ENCODE assay signal across 19 cellular contexts in the genomic region with DNA sequence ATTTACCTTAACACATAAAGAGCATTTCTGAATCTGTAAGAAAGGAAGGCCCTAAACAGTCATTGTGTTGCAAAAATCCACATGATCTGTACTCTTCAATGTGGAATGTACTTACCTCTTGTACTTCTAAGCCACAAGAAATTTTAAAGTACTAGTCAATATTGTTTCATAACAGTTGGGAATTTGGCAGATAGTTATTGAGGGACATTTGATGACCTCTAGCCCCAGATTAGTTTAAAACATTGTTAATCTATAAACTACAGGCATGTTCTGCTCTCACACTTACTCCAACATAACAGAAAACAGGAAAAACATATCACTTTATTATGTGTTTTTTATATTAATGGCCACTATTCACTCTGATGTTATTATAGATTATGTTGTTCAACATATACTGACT.
DNase-seq lines count a peak whose midpoint lies in the region; ATAC-seq, FAIRE-seq and TF ChIP-seq lines count a peak whose summit lies in the region.
"Had no signal": no experiment of that assay in that cellular context is flagged by ENCODE, and none has a peak within 500 bp of the region (broad histone marks: within the 10 kb centered on the region; RNA-seq: fewer than 3 reads in every experiment).

No MANE protein-coding gene starts in this region.

- no peaks in the 10 kb centered on the region for H4K20me1 ChIP-seq in HepG2 (ENCODE audit: insufficient read depth, low read length)
- H4K20me1 ChIP-seq: BLaER1 treated with 17β-estradiol and CSF1 and Interleukin-3, amounts not matched to agents 10 nM and 100 nM had no signal

- CTCF ChIA-PET in HepG2 (lab: Yijun Ruan, JAX; ENCODE audit: low intra/inter-chr PET ratio, low total read pairs): no interaction called here

- H3K4me3 ChIP-seq in liver (ENCODE audit: low read depth in 1 of 3, low read length in 3 of 3) (no peak overlapping the region), HepG2 (replicated peaks in 1 of 3; ENCODE audit: insufficient read depth in 1 of 3, low read depth in 2 of 3, low read length in 3 of 3) (no peak overlapping the region), right lobe of liver (no peak overlapping the region)
- H3K4me3 ChIP-seq: A549; BLaER1 treated with 17β-estradiol and CSF1 and Interleukin-3, amounts not matched to agents 10 nM and 100 nM had no signal

- TF ChIP-seq RAD21 in liver (IDR thresholded peaks at IDR 0.05) (no peak), HepG2 (CRISPR knock-in tag; IDR thresholded peaks at IDR 0.05) (no peak)

- no peaks in the 10 kb centered on the region for H3K79me2 ChIP-seq in HepG2 (ENCODE audit: insufficient read depth, low read length)

- POLR2A ChIA-PET in HepG2 (lab: Yijun Ruan, JAX): no interaction called here

- in situ Hi-C loops in HepG2 (cut with HindIII; ENCODE audit: extremely low pct_ligation_motif_present, low pct_unique_long_range_greater_than_20kb): no loop called here

- DNase-seq in HepG2 (ENCODE audit: low spot score) (no peak), right lobe of liver (no peak), NCI-H82 (lab: John Stamatoyannopoulos, UW) (no peak), dedifferentiated amniotic fluid mesenchymal stem cell (ENCODE audit: extremely low spot score) (no peak)
- DNase-seq: AML-193; Caco-2; Calu3; CD4-positive, alpha-beta T cell; CD8-positive, alpha-beta T cell; DMS79 treated with DMSO at 0.1 percent for 48 hours; GF-D8 had no signal

- H3K27ac ChIP-seq in liver (ENCODE audit: low read depth in 1 of 2, low read length in 2 of 2) (no peak overlapping the region), HepG2 (ENCODE audit: extremely low read length, insufficient read depth, low read length) (no peak overlapping the region), right lobe of liver (no peak overlapping the region)
- H3K27ac ChIP-seq: 22Rv1; A549; BLaER1 treated with 17β-estradiol and CSF1 and Interleukin-3, amounts not matched to agents 10 nM and 100 nM; C4-2B had no signal

- BruUV-seq in HepG2 (replicated peaks; lab: Mats Ljungman, UMichigan): no TSS peak

- H3K4me1 ChIP-seq in liver (ENCODE audit: control insufficient read depth in 4 of 4, insufficient read depth in 4 of 4, low read length in 3 of 4) (peaks cover 0 to 17% (median 13%) of the 10 kb centered on the region in 4 donors), HepG2 (ENCODE audit: insufficient read depth, low read length) (peaks cover 8% of the 10 kb centered on the region), right lobe of liver (peaks cover 0 to 20% (median 6%) of the 10 kb centered on the region in 4 donors)
- H3K4me1 ChIP-seq: A549; BLaER1 treated with 17β-estradiol and CSF1 and Interleukin-3, amounts not matched to agents 10 nM and 100 nM had no signal

- H3K36me3 ChIP-seq in liver (ENCODE audit: control insufficient read depth in 4 of 4, insufficient read depth in 3 of 4, low read depth in 1 of 4, low read length in 3 of 4) (no peaks in the 10 kb centered on the region), HepG2 (replicated peaks in 1 of 2; ENCODE audit: control insufficient read depth in 1 of 2, insufficient read depth in 2 of 2, low read length in 2 of 2) (no peaks in the 10 kb centered on the region), right lobe of liver (no peaks in the 10 kb centered on the region)
- H3K36me3 ChIP-seq: BLaER1 treated with 17β-estradiol and CSF1 and Interleukin-3, amounts not matched to agents 10 nM and 100 nM had no signal

- H3K4me2 ChIP-seq in HepG2 (ENCODE audit: low read depth, low read length): no peak overlapping the region
- H3K4me2 ChIP-seq: A549; BLaER1 treated with 17β-estradiol and CSF1 and Interleukin-3, amounts not matched to agents 10 nM and 100 nM had no signal

- no peak overlapping the region for H3K9ac ChIP-seq in liver (ENCODE audit: low read depth in 1 of 2, low read length in 2 of 2)
- no peak overlapping the region for H3K9ac ChIP-seq in HepG2 (ENCODE audit: insufficient read depth, low read depth, low read length)
- H3K9ac ChIP-seq: BLaER1 treated with 17β-estradiol and CSF1 and Interleukin-3, amounts not matched to agents 10 nM and 100 nM had no signal

- no peak overlapping the region for H2AFZ ChIP-seq in HepG2 (ENCODE audit: low read length)

- TF ChIP-seq CTCF in liver (IDR thresholded peaks at IDR 0.05; ENCODE audit: low read depth, low read length, missing input control) (no peak), HepG2 (CRISPR knock-in tag; IDR thresholded peaks at IDR 0.05) (no peak), right lobe of liver (IDR thresholded peaks at IDR 0.05) (no peak)

- no peak for FAIRE-seq in HepG2 (lab: Jason Lieb, UNC)
- FAIRE-seq: A549, G401.6, GM12891, GM19239 had no signal

- TF ChIP-seq POLR2A in HepG2 (IDR thresholded peaks at IDR 0.05; ENCODE audit: insufficient read depth in 1 of 2, low read depth in 2 of 2, low read length in 2 of 2) (no peak), right lobe of liver (IDR thresholded peaks at IDR 0.05) (no peak)

- intact Hi-C loops in HepG2 (cut with micrococcal nuclease; ENCODE audit: unreplicated experiment) (no loop called here), right lobe of liver (cut with DNase I) (no loop called here)

- H3K27me3 ChIP-seq in liver (ENCODE audit: control insufficient read depth in 4 of 4, insufficient read depth in 4 of 4, low read length in 3 of 4): no peaks in the 10 kb centered on the region
- H3K27me3 ChIP-seq in HepG2 (ENCODE audit: control insufficient read depth in 1 of 2, insufficient read depth in 2 of 2, low read length in 2 of 2): no peaks in the 10 kb centered on the region
- no peaks in the 10 kb centered on the region for H3K27me3 ChIP-seq in right lobe of liver
- H3K27me3 ChIP-seq: BLaER1 treated with 17β-estradiol and CSF1 and Interleukin-3, amounts not matched to agents 10 nM and 100 nM had no signal

- TF ChIP-seq EP300 in HepG2 (IDR thresholded peaks at IDR 0.05; ENCODE audit: low read depth in 2 of 2, low read length in 2 of 2) (no peak), HepG2 (CRISPR knock-in tag; IDR thresholded peaks at IDR 0.05; ENCODE audit: borderline replicate concordance) (no peak)

- ATAC-seq in HepG2 (no peak), right lobe of liver (peak; percentile 46 to 67 (median 59))
- ATAC-seq: A549; CD8-positive, alpha-beta T cell had no signal

- H3K9me3 ChIP-seq in liver (ENCODE audit: control insufficient read depth in 4 of 4, low read length in 3 of 4): no peaks in the 10 kb centered on the region
- peaks cover 4% of the 10 kb centered on the region; the same call in 1 of the 2 replicates for H3K9me3 ChIP-seq in HepG2 (ENCODE audit: low read length)
- no peaks in the 10 kb centered on the region for H3K9me3 ChIP-seq in right lobe of liver
- H3K9me3 ChIP-seq: A549; BLaER1 treated with 17β-estradiol and CSF1 and Interleukin-3, amounts not matched to agents 10 nM and 100 nM; Caco-2 had no signal

TF ChIP-seq in liver, 16 proteins besides CTCF, POLR2A, EP300 and RAD21:
- TF ChIP-seq EGR1 (IDR thresholded peaks at IDR 0.05; ENCODE audit: low read depth in 2 of 2): no peak
- TF ChIP-seq YY1 (IDR thresholded peaks at IDR 0.05): no peak
- TF ChIP-seq HNF4A (conservative IDR thresholded peaks at IDR 0.05): peak; percentile 26 to 39
- peak; percentile 8 for TF ChIP-seq SP1 (IDR thresholded peaks at IDR 0.05)
TF ChIP-seq in liver: peak in this region for 2.

TF ChIP-seq in HepG2, 621 proteins besides CTCF, POLR2A, EP300 and RAD21:
- TF ChIP-seq, protein P1, sequence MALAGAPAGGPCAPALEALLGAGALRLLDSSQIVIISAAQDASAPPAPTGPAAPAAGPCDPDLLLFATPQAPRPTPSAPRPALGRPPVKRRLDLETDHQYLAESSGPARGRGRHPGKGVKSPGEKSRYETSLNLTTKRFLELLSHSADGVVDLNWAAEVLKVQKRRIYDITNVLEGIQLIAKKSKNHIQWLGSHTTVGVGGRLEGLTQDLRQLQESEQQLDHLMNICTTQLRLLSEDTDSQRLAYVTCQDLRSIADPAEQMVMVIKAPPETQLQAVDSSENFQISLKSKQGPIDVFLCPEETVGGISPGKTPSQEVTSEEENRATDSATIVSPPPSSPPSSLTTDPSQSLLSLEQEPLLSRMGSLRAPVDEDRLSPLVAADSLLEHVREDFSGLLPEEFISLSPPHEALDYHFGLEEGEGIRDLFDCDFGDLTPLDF (CRISPR knock-in tag; IDR thresholded peaks at IDR 0.05): no peak
- TF ChIP-seq MTA1 (CRISPR knock-in tag; IDR thresholded peaks at IDR 0.05; ENCODE audit: borderline replicate concordance): no peak
